In the genomic region with DNA sequence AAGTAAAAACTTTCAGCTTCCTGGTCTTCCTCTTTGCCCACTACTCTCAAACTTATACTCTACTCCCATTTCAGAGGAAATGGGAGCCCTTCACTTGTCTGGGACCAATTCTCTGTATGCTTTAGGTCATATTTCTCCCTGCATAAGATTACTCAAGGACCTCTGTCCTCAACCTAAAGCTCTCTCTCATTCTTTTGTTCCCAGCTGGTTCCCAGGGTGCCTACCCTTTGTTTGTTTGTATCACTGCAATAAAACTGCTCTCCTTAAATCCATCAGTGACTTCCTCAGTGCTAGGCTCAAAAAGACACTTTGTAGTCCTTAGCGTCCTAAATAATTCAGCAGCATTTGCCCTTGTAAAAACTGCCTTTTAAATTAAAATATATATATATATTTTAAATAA, we compare ENCODE assay signal across 1 cellular context.
TF ChIP-seq lines count a peak whose summit lies in the region.

No MANE protein-coding gene starts in this region.

TF ChIP-seq in K562, 482 proteins besides CTCF, POLR2A, EP300 and RAD21 (continued from another document):
- TF ChIP-seq, protein P1, sequence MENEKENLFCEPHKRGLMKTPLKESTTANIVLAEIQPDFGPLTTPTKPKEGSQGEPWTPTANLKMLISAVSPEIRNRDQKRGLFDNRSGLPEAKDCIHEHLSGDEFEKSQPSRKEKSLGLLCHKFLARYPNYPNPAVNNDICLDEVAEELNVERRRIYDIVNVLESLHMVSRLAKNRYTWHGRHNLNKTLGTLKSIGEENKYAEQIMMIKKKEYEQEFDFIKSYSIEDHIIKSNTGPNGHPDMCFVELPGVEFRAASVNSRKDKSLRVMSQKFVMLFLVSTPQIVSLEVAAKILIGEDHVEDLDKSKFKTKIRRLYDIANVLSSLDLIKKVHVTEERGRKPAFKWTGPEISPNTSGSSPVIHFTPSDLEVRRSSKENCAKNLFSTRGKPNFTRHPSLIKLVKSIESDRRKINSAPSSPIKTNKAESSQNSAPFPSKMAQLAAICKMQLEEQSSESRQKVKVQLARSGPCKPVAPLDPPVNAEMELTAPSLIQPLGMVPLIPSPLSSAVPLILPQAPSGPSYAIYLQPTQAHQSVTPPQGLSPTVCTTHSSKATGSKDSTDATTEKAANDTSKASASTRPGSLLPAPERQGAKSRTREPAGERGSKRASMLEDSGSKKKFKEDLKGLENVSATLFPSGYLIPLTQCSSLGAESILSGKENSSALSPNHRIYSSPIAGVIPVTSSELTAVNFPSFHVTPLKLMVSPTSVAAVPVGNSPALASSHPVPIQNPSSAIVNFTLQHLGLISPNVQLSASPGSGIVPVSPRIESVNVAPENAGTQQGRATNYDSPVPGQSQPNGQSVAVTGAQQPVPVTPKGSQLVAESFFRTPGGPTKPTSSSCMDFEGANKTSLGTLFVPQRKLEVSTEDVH (IDR thresholded peaks at IDR 0.05; ENCODE audit: low read depth, partially characterized antibody): no peak
- TF ChIP-seq NCOA4 (IDR thresholded peaks at IDR 0.05; ENCODE audit: partially characterized antibody): no peak
- no peak for TF ChIP-seq POLR3G (IDR thresholded peaks at IDR 0.05; ENCODE audit: extremely low read depth, insufficient read length, insufficient replicate concordance)
- no peak for TF ChIP-seq CTBP1 (IDR thresholded peaks at IDR 0.05; ENCODE audit: borderline replicate concordance)
- no peak for TF ChIP-seq SLC30A9 (CRISPR knock-in tag; IDR thresholded peaks at IDR 0.05)
- TF ChIP-seq ELF4 (CRISPR knock-in tag; IDR thresholded peaks at IDR 0.05): no peak
